Comparison of ENCODE assay signal across 29 cellular contexts in the genomic region with DNA sequence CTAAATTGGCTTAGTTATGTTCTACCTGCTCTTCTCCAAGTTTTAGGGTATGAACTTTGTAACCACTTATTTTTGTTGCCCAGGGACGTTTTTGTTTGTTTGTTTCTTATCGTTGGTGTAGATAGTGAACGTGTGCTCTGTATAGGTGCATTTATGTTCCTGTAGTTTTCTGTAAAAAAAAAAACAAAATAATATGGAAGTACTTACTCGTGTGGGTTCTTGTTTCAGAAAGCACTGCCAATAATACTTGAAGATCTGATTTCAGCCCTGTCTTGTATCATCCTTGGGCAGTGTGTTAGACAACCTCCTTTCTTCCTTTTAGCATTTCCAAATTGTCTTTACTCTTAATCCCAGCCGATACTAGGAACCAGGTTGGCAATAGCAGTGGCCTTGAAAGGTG. TPM values are rescaled to one million over a fixed set of nuclear protein-coding genes. Genes with fewer than 3 reads are reported as not detected.
A peak's percentile ranks its signal among the peaks of the same experiment; 100 is the strongest.
DNase-seq lines count a peak whose midpoint lies in the region; ATAC-seq, FAIRE-seq and TF ChIP-seq lines count a peak whose summit lies in the region.
"Had no signal": no experiment of that assay in that cellular context is flagged by ENCODE, and none has a peak within 500 bp of the region (broad histone marks: within the 10 kb centered on the region; RNA-seq: fewer than 3 reads in every experiment).

No MANE protein-coding gene starts in this region.

- peaks cover 82% of the 10 kb centered on the region for H3K4me1 ChIP-seq in OCI-LY7 (ENCODE audit: insufficient read depth, low read length, poor library complexity, severe bottlenecking)
- H3K4me1 ChIP-seq in aorta (ENCODE audit: control insufficient read depth in 1 of 2, insufficient read depth in 2 of 2, low read length in 2 of 2) = peaks cover 0 to 9% of the 10 kb centered on the region in 2 donors

- no TSS peak for BruUV-seq in OCI-LY7 (replicated peaks; lab: Mats Ljungman, UMichigan)

- H3K36me3 ChIP-seq in OCI-LY7 (ENCODE audit: insufficient read depth, low read length) (no peaks in the 10 kb centered on the region), aorta (ENCODE audit: control insufficient read depth in 1 of 2, insufficient read depth in 2 of 2, low read length in 1 of 2) (no peaks in the 10 kb centered on the region)
- H3K36me3 ChIP-seq: neural progenitor cell, pancreas, tibial nerve had no signal

- H3K36me3 Mint-ChIP-seq in endothelial cell (ENCODE audit: low read depth, unreplicated experiment) = no peaks in the 10 kb centered on the region
- H3K36me3 Mint-ChIP-seq in stimulated activated naive B cell treated with anti-CD40 and anti-IgM and Interleukin-4, amounts not matched to agents 10 μg/mL and 1 μg/mL and 100 μg/mL, for 72 hours = no peaks in the 10 kb centered on the region
- H3K36me3 Mint-ChIP-seq: neural progenitor cell had no signal

- intact Hi-C loops in OCI-LY7 (cut with micrococcal nuclease; ENCODE audit: unreplicated experiment) (loop anchor here (1.0 to 10.0 kb wide), 5 partner anchors 39 to 925 kb away; partner anchors contain the start of genes CEP350 and TOR1AIP1), aorta (cut with DNase I) (no loop called here)

- H4K20me1 ChIP-seq in OCI-LY7 (ENCODE audit: insufficient read depth, low read length) = no peaks in the 10 kb centered on the region

- FAIRE-seq in D721Med (lab: Jason Lieb, UNC) = peak; percentile 86
- FAIRE-seq: frontal cortex, pancreas, TTC549 had no signal

- CTCF ChIA-PET in OCI-LY7 (lab: Charles Lee; ENCODE audit: unreplicated experiment) = interaction anchor here (0.5 kb wide), 1 partner anchor 92 kb away, joined by 3 read pairs; no protein-coding TSS in a partner anchor

- H3K9me3 Mint-ChIP-seq in endothelial cell (ENCODE audit: unreplicated experiment) = no peaks in the 10 kb centered on the region
- H3K9me3 Mint-ChIP-seq in stimulated activated naive B cell treated with anti-CD40 and anti-IgM and Interleukin-4, amounts not matched to agents 10 μg/mL and 1 μg/mL and 100 μg/mL, for 72 hours = no peaks in the 10 kb centered on the region
- H3K9me3 Mint-ChIP-seq: neural progenitor cell; stimulated activated naive CD8-positive, alpha-beta T cell treated with anti-CD3 and anti-CD28 coated beads, Interleukin-15, amount 100 ng/mL, for 72 hours; T-helper 1 cell treated with Interleukin-12 subunit alpha and Interleukin-12 subunit beta and Interleukin-4 antibody, amounts not matched to agents 30 μg/mL and 1 μg/mL, for 36 hours had no signal

- POLR2A ChIA-PET in OCI-LY7 (lab: Charles Lee) = interaction anchor here (0.8 to 4.0 kb wide), 8 partner anchors 8 to 454 kb away, joined by 4 to 49 read pairs (median 10); partner anchors contain the start of gene TOR3A

- no peak overlapping the region for H3K4me3 Mint-ChIP-seq in endothelial cell (ENCODE audit: unreplicated experiment)
- no peak overlapping the region for H3K4me3 Mint-ChIP-seq in stimulated activated naive B cell treated with anti-CD40 and anti-IgM and Interleukin-4, amounts not matched to agents 10 μg/mL and 1 μg/mL and 100 μg/mL, for 72 hours
- H3K4me3 Mint-ChIP-seq: neural progenitor cell; T-helper 1 cell treated with Interleukin-12 subunit alpha and Interleukin-12 subunit beta and Interleukin-4 antibody, amounts not matched to agents 30 μg/mL and 1 μg/mL, for 36 hours had no signal

- peak overlapping the region; percentile 33; the same call in 1 of the 2 replicates for H2AFZ ChIP-seq in OCI-LY7 (ENCODE audit: low read length)
- H2AFZ ChIP-seq: GM23248, neural progenitor cell had no signal

- H3K79me2 ChIP-seq in OCI-LY7 (ENCODE audit: insufficient read depth, low read depth, low read length) = peaks cover 86% of the 10 kb centered on the region

- ATAC-seq in stimulated activated naive B cell treated with anti-CD40 and anti-IgM and Interleukin-4, amounts not matched to agents 10 μg/mL and 1 μg/mL and 100 μg/mL, for 72 hours (replicated peaks) = no peak
- ATAC-seq in aorta (ENCODE audit: low FRiP score) = no peak
- ATAC-seq in esophagus mucosa = no peak
- ATAC-seq: activated CD4-positive, CD25-positive, alpha-beta regulatory T cell treated with anti-CD3 and anti-CD28 coated beads, Interleukin-2, amount 50 U/mL, for 24 hours; pancreas; PC-3; stimulated activated naive CD8-positive, alpha-beta T cell treated with anti-CD3 and anti-CD28 coated beads, Interleukin-15, amount 100 ng/mL, for 72 hours had no signal

- no peaks in the 10 kb centered on the region for H3K27me3 ChIP-seq in aorta (ENCODE audit: control insufficient read depth in 1 of 2, insufficient read depth in 2 of 2, low read length in 1 of 2)
- H3K27me3 ChIP-seq: dorsolateral prefrontal cortex, pancreas, tibial nerve had no signal

- H3K27ac Mint-ChIP-seq in endothelial cell (ENCODE audit: unreplicated experiment) = peak overlapping the region; percentile 13
- H3K27ac Mint-ChIP-seq in stimulated activated naive B cell treated with anti-CD40 and anti-IgM and Interleukin-4, amounts not matched to agents 10 μg/mL and 1 μg/mL and 100 μg/mL, for 72 hours = peak overlapping the region; percentile 83
- H3K27ac Mint-ChIP-seq: neural progenitor cell; T-helper 1 cell treated with Interleukin-12 subunit alpha and Interleukin-12 subunit beta and Interleukin-4 antibody, amounts not matched to agents 30 μg/mL and 1 μg/mL, for 36 hours had no signal

- peaks cover 59% of the 10 kb centered on the region for H3K4me1 Mint-ChIP-seq in endothelial cell (ENCODE audit: unreplicated experiment)
- H3K4me1 Mint-ChIP-seq in stimulated activated naive B cell treated with anti-CD40 and anti-IgM and Interleukin-4, amounts not matched to agents 10 μg/mL and 1 μg/mL and 100 μg/mL, for 72 hours = peaks cover 52 to 73% of the 10 kb centered on the region in 2 donors

- peak overlapping the region; percentile 91 for H3K4me2 ChIP-seq in OCI-LY7 (ENCODE audit: low read length)
- H3K4me2 ChIP-seq: neural progenitor cell, SK-N-SH, smooth muscle cell had no signal

- no peaks in the 10 kb centered on the region for H3K9me2 ChIP-seq in OCI-LY7 (ENCODE audit: insufficient read depth, low read length)
- H3K9me2 ChIP-seq: SK-N-SH had no signal

- H3K4me3 ChIP-seq in OCI-LY7 (ENCODE audit: low read depth, low read length, poor library complexity, severe bottlenecking) (peak overlapping the region; percentile 64), aorta (ENCODE audit: low read length in 2 of 2) (no peak overlapping the region)
- H3K4me3 ChIP-seq: dorsolateral prefrontal cortex, GM23248, neural progenitor cell, pancreas, smooth muscle cell, tibial nerve had no signal

- DNase-seq in D721Med (ENCODE audit: insufficient read length, low spot score) = no peak
- no peak for DNase-seq in OCI-LY7 (ENCODE audit: low spot score)
- DNase-seq in endothelial cell (ENCODE audit: low spot score) = no peak
- no peak for DNase-seq in stimulated activated naive B cell treated with anti-CD40 and anti-IgM and Interleukin-4, amounts not matched to agents 10 μg/mL and 1 μg/mL and 100 μg/mL, for 72 hours
- DNase-seq in aorta = no peak
- no peak for DNase-seq in GM19238 (ENCODE audit: insufficient read length, low spot score)
- DNase-seq: activated CD4-positive, alpha-beta T cell treated with anti-CD3 and anti-CD28 coated beads, Interleukin-2, amount 50 U/mL, for 48 hours; activated naive CD4-positive, alpha-beta T cell; activated T-cell treated with anti-CD3 and anti-CD28 coated beads, Interleukin-2, amount 50 U/mL, for 48 hours; C1 segment of cervical spinal cord; Calu3; DND-41; dorsolateral prefrontal cortex; GM23248; hippocampal formation; NCI-H1417 treated with DMSO at 0.1 percent for 48 hours; NCI-H2029 treated with DMSO at 0.1 percent for 48 hours; pancreas; PC-3; SK-N-SH; stimulated activated naive CD8-positive, alpha-beta T cell treated with anti-CD3 and anti-CD28 coated beads, Interleukin-15, amount 100 ng/mL, for 72 hours had no signal

- H3K9me3 ChIP-seq in OCI-LY7 (ENCODE audit: low read length) = no peaks in the 10 kb centered on the region
- H3K9me3 ChIP-seq in aorta (ENCODE audit: control insufficient read depth, low read length) = no peaks in the 10 kb centered on the region
- H3K9me3 ChIP-seq: pancreas, SK-N-SH, tibial nerve had no signal

- peaks cover 7% of the 10 kb centered on the region for H3K27me3 Mint-ChIP-seq in endothelial cell (ENCODE audit: unreplicated experiment)
- no peaks in the 10 kb centered on the region for H3K27me3 Mint-ChIP-seq in stimulated activated naive B cell treated with anti-CD40 and anti-IgM and Interleukin-4, amounts not matched to agents 10 μg/mL and 1 μg/mL and 100 μg/mL, for 72 hours
- H3K27me3 Mint-ChIP-seq: stimulated activated naive CD8-positive, alpha-beta T cell treated with anti-CD3 and anti-CD28 coated beads, Interleukin-15, amount 100 ng/mL, for 72 hours had no signal

- TF ChIP-seq CTCF in D721Med (IDR thresholded peaks at IDR 0.05; ENCODE audit: insufficient read depth, missing control alignments) (no peak), OCI-LY7 (conservative IDR thresholded peaks at IDR 0.05; ENCODE audit: low read length) (no peak), endothelial cell (IDR thresholded peaks at IDR 0.05; ENCODE audit: unreplicated experiment) (no peak)

- H3K27ac ChIP-seq in OCI-LY7 (ENCODE audit: low read depth, low read length, poor library complexity, severe bottlenecking) (peak overlapping the region; percentile 82), aorta (ENCODE audit: low read depth in 1 of 2, low read length in 2 of 2) (no peak overlapping the region)
- H3K27ac ChIP-seq: dorsolateral prefrontal cortex, GM23248, neural progenitor cell had no signal

- 78% methylated on average over 5 of the region's 5 CpGs for WGBS in aorta, 2 donors

RNA-seq across cellular contexts. Expression of gene FAM20B, which starts 4.4 kb away (rescaled TPM):
- 16.6 and 17.1 TPM in 2 replicates for total RNA-seq in OCI-LY7 (2014; rRNA removed; shearing (Covaris generic))
- total RNA-seq in OCI-LY7 (2022) (36.5 and 37.7 TPM in 2 replicates), endothelial cell (ENCODE audit: unreplicated experiment) (31.4 TPM), aorta (10 to 100 TPM; 55.6 to 75.5 TPM), esophagus mucosa (18.2 TPM)
- 10 to 100 TPM; 22.5 to 23.9 TPM for polyA plus RNA-seq in aorta

RNA-seq across cellular contexts. Expression of gene TOR3A, which starts 51.7 kb away (rescaled TPM):
- 32.9 and 49.0 TPM in 2 replicates for total RNA-seq in OCI-LY7 (2014; rRNA removed; shearing (Covaris generic))
- total RNA-seq in OCI-LY7 (2022) (66.7 and 67.4 TPM in 2 replicates), endothelial cell (ENCODE audit: unreplicated experiment) (15.2 TPM), aorta (10 to 100 TPM; 13.9 to 18.5 TPM), esophagus mucosa (13.4 TPM)
- 10 to 100 TPM in 1 of 2 donors, 1 to 10 TPM in 1; 7.3 to 23.4 TPM for polyA plus RNA-seq in aorta
